Comparison of ENCODE assay signal across 8 cellular contexts in genomic region chr17:67379251-67379630, GRCh38. TPM values are rescaled to one million over a fixed set of nuclear protein-coding genes. Genes with fewer than 3 reads are reported as not detected.
DNase-seq lines count a peak whose midpoint lies in the region; ATAC-seq, FAIRE-seq and TF ChIP-seq lines count a peak whose summit lies in the region.

No MANE protein-coding gene starts in this region.

- H3K4me3 ChIP-seq in K562 = peak overlapping the region; percentile 60; the same call in 1 of the 2 replicates
- no peak overlapping the region for H3K4me3 ChIP-seq in lung
- H3K4me3 ChIP-seq in transverse colon = peak overlapping the region in 3 of 4 donors; percentile 67 to 72 (median 68)

- intact Hi-C loops in K562 (cut with micrococcal nuclease) = loop anchor here (5.0 kb wide), 3 partner anchors 98 to 308 kb away; no protein-coding TSS in a partner anchor
- intact Hi-C loops in transverse colon (cut with DNase I; ENCODE audit: low total_unique reads) = loop anchor here (10.0 kb wide), 1 partner anchor 96 kb away; no protein-coding TSS in a partner anchor

- H3K4me2 ChIP-seq in K562 (ENCODE audit: insufficient read depth, low read length) = peak overlapping the region; percentile 84

- CTCF ChIA-PET in K562 (lab: Yijun Ruan, JAX; ENCODE audit: low intra/inter-chr PET ratio) = interaction anchor here (0.7 to 1.2 kb wide), 3 partner anchors 158 to 310 kb away, joined by 3 read pairs; no protein-coding TSS in a partner anchor

- peaks cover 15 to 34% of the 10 kb centered on the region in 2 experiments; a peak in 4 of 5 replicates for H3K4me1 ChIP-seq in K562 (replicated peaks in 1 of 2; ENCODE audit: control insufficient read depth in 2 of 2, insufficient read depth in 2 of 2, low read length in 2 of 2)
- H3K4me1 ChIP-seq in lung (ENCODE audit: control insufficient read depth in 2 of 2, insufficient read depth in 2 of 2, low read length in 2 of 2) = peaks cover 0 to 2% of the 10 kb centered on the region in 2 donors
- H3K4me1 ChIP-seq in transverse colon = peaks cover 0 to 12% (median 7%) of the 10 kb centered on the region in 4 donors

- no peak for TF ChIP-seq RAD21 in K562 (CRISPR knock-in tag; conservative IDR thresholded peaks at IDR 0.05 in 1 of 2, IDR thresholded peaks at IDR 0.05 in 1 of 2)

- in situ Hi-C loops in K562 (cut with MboI) (loop anchor here (25.0 kb wide), 1 partner anchor 308 kb away; no protein-coding TSS in a partner anchor), transverse colon (cut with MboI; ENCODE audit: low pct_ligation_motif_present in 1 of 4, low pct_unique_long_range_greater_than_20kb in 1 of 4, low sequenced_read_pairs in 3 of 4) (loop anchor here in 1 of 4 donors (25.0 kb wide), 2 partner anchors 233 to 308 kb away; no protein-coding TSS in a partner anchor)

- no peak for TF ChIP-seq POLR2A in K562 (conservative IDR thresholded peaks at IDR 0.05)
- TF ChIP-seq POLR2A in transverse colon (IDR thresholded peaks at IDR 0.05) = no peak

- peaks cover 54% of the 10 kb centered on the region for H3K4me1 Mint-ChIP-seq in activated T-cell treated with anti-CD3 and anti-CD28 coated beads, Interleukin-2, amount 50 U/mL, for 4 hours (ENCODE audit: low read depth)

- TF ChIP-seq CTCF in K562 (IDR thresholded peaks at IDR 0.05 in 2 of 3, conservative IDR thresholded peaks at IDR 0.05 in 1 of 3; ENCODE audit: insufficient read depth in 2 of 3, low read depth in 1 of 3, low read length in 3 of 3) (no peak), lung (IDR thresholded peaks at IDR 0.05; ENCODE audit: control extremely low read depth, extremely low read depth) (no peak), transverse colon (IDR thresholded peaks at IDR 0.05) (no peak)

- WGBS in K562 (ENCODE audit: insufficient coverage, low coverage, missing lambda C conversion rate) = 47% methylated on average over 8 of the region's 8 CpGs
- 68 to 75% methylated on average over 8 of the region's 8 CpGs for WGBS in lung, 2 donors
- WGBS in transverse colon (ENCODE audit: low coverage in 1 of 2), 2 donors = 52 to 56% methylated on average over 4 to 8 of the region's 8 CpGs

- peak overlapping the region; percentile 39 to 92 for H3K9ac ChIP-seq in K562 (ENCODE audit: insufficient read depth in 1 of 2, low read depth in 2 of 2, low read length in 2 of 2)

- no peaks in the 10 kb centered on the region for H3K79me2 ChIP-seq in K562 (ENCODE audit: control insufficient read depth, insufficient read depth, low read length)

- TF ChIP-seq EP300 in K562 (IDR thresholded peaks at IDR 0.05; ENCODE audit: low read length) (no peak), transverse colon (IDR thresholded peaks at IDR 0.05; ENCODE audit: low read depth) (no peak)

- peaks cover 12 to 14% of the 10 kb centered on the region in 2 experiments; a peak in 3 of 5 replicates for H3K27me3 ChIP-seq in K562 (ENCODE audit: control insufficient read depth in 2 of 2, insufficient read depth in 2 of 2, low read length in 2 of 2)
- H3K27me3 ChIP-seq in lung (ENCODE audit: control insufficient read depth, insufficient read depth) = no peaks in the 10 kb centered on the region
- H3K27me3 ChIP-seq in transverse colon = no peaks in the 10 kb centered on the region

- DNase-seq in activated T-cell treated with anti-CD3 and anti-CD28 coated beads, Interleukin-2, amount 50 U/mL, for 4 hours = no peak
- DNase-seq in activated T-cell treated with anti-CD3 and anti-CD28 coated beads, Interleukin-2, amount 50 U/mL, for 1 hour = no peak
- DNase-seq in K562 (ENCODE audit: extremely low read depth in 1 of 4, low spot score in 3 of 4) (no peak), lung (ENCODE audit: low spot score) (no peak), transverse colon (no peak), COLO668 (lab: John Stamatoyannopoulos, UW; ENCODE audit: unreplicated experiment) (no peak), NOMO-1 (lab: John Stamatoyannopoulos, UW; ENCODE audit: unreplicated experiment in 2 of 2) (no peak)

- no TSS peak for BruUV-seq in K562 (replicated peaks; lab: Mats Ljungman, UMichigan)

- H3K9me3 Mint-ChIP-seq in activated T-cell treated with anti-CD3 and anti-CD28 coated beads, Interleukin-2, amount 50 U/mL, for 4 hours = no peaks in the 10 kb centered on the region

- no peaks in the 10 kb centered on the region for H3K9me1 ChIP-seq in K562 (ENCODE audit: control insufficient read depth, insufficient read depth, low read length)

- H3K36me3 Mint-ChIP-seq in activated T-cell treated with anti-CD3 and anti-CD28 coated beads, Interleukin-2, amount 50 U/mL, for 4 hours (ENCODE audit: insufficient read depth) = peaks cover 2% of the 10 kb centered on the region

- H3K9me3 ChIP-seq in K562 (replicated peaks; ENCODE audit: control insufficient read depth, insufficient read depth, low read depth, low read length) = peaks cover 6% of the 10 kb centered on the region; the same call in 1 of the 2 replicates
- H3K9me3 ChIP-seq in lung (ENCODE audit: control insufficient read depth in 2 of 2, insufficient read depth in 1 of 2, low read length in 1 of 2) = peaks cover 0 to 1% of the 10 kb centered on the region in 2 donors
- no peaks in the 10 kb centered on the region for H3K9me3 ChIP-seq in transverse colon

- H3K36me3 ChIP-seq in K562 (ENCODE audit: control insufficient read depth, insufficient read depth, low read length) (no peaks in the 10 kb centered on the region), lung (ENCODE audit: control insufficient read depth in 2 of 2, insufficient read depth in 2 of 2, low read length in 2 of 2) (no peaks in the 10 kb centered on the region), transverse colon (no peaks in the 10 kb centered on the region)

- H3K27ac ChIP-seq in K562 (ENCODE audit: extremely low read depth, low read depth, low read length) (no peak overlapping the region), lung (ENCODE audit: low read depth in 1 of 2, low read length in 1 of 2) (peak overlapping the region; percentile 18 to 92), transverse colon (peak overlapping the region; percentile 88 to 94 (median 92))

- peak overlapping the region; percentile 79 for H2AFZ ChIP-seq in K562 (ENCODE audit: low read depth, low read length)

- H3K4me3 Mint-ChIP-seq in activated T-cell treated with anti-CD3 and anti-CD28 coated beads, Interleukin-2, amount 50 U/mL, for 4 hours = peak overlapping the region; percentile 84

- no peak for FAIRE-seq in K562 (lab: Jason Lieb, UNC)

- H3K27me3 Mint-ChIP-seq in activated T-cell treated with anti-CD3 and anti-CD28 coated beads, Interleukin-2, amount 50 U/mL, for 4 hours (ENCODE audit: low read depth) = no peaks in the 10 kb centered on the region

- ATAC-seq in activated T-cell treated with anti-CD3 and anti-CD28 coated beads, Interleukin-2, amount 50 U/mL, for 4 hours = no peak
- ATAC-seq in K562 (no peak), lung (ENCODE audit: insufficient read depth, low FRiP score) (no peak), GM19035 (IDR thresholded peaks at IDR 0.05; ENCODE audit: unreplicated experiment) (no peak)

- POLR2A ChIA-PET in K562 (lab: Yijun Ruan, JAX) = interaction anchor here (0.5 to 0.7 kb wide), 2 partner anchors 204 to 672 kb away, joined by 3 read pairs; no protein-coding TSS in a partner anchor

- 0 out of 2 replicates have a peak, but pooled peaks cover 8% of the 10 kb centered on the region for H4K20me1 ChIP-seq in K562 (replicated peaks; ENCODE audit: control insufficient read depth, insufficient read depth, low read length)

RNA-seq across cellular contexts. Expression of gene PITPNC1, which starts 2.2 kb away (rescaled TPM):
- total RNA-seq in activated T-cell treated with anti-CD3 and anti-CD28 coated beads, Interleukin-2, amount 50 U/mL, for 4 hours = 10 to 100 TPM; 14.3 to 28.0 (median 19.7) TPM
- total RNA-seq in K562 (2011; cell fraction: chromatin; rRNA removed; ENCODE audit: low replicate concordance) = 2.3 and 5.3 TPM in 2 replicates
- 0.53 and 1.2 TPM in 2 replicates for total RNA-seq in K562 (2011; cell fraction: nucleolus; rRNA removed)
- total RNA-seq in K562 (2011; cell fraction: nucleoplasm; rRNA removed) = 1.8 TPM in 2 replicates
- total RNA-seq in K562 (2014; rRNA removed) = 0.37 and 0.82 TPM in 2 replicates
- total RNA-seq in K562 (2014; rRNA removed; fragmentation: Illumina TruSeq; extraction: Trizol) = 0.70 and 0.80 TPM in 2 replicates
- total RNA-seq in K562 (2015; rRNA removed; fragmentation: Illumina TruSeq; extraction: Trizol) = 0.25 and 0.53 TPM in 2 replicates
- total RNA-seq in K562 (2021) = 0.85 and 1.1 TPM in 2 replicates
- polyA plus RNA-seq in K562 (2011; rRNA removed) = 0.65 and 0.76 TPM in 2 replicates
- 0.21 and 0.65 TPM in 2 replicates for polyA plus RNA-seq in K562 (2011; cell fraction: cytosol; rRNA removed)
- 0.30 and 0.56 TPM in 2 replicates for polyA plus RNA-seq in K562 (2011; cell fraction: nucleus; rRNA removed)
- polyA plus RNA-seq in K562 (2012) = 0.56 and 0.58 TPM in 2 replicates
- 0.83 and 1.0 TPM in 2 replicates for polyA plus RNA-seq in K562 (2014; fragmentation: Illumina TruSeq; extraction: Trizol)
- polyA plus RNA-seq in K562 (2014; fragmentation: Nextera tagmentation; extraction: Ambion mirVana) = under 1 TPM; 0.11 to 0.45 TPM
- 0.37 and 0.49 TPM in 2 replicates for polyA plus RNA-seq in K562 (2014; rRNA removed)
- 1.3 and 2.2 TPM in 2 replicates for polyA minus RNA-seq in K562 (2011; rRNA and poly(A)+ RNA removed)
- polyA minus RNA-seq in K562 (2011; cell fraction: cytosol; rRNA and poly(A)+ RNA removed) = 0.48 TPM in 1 of 2 replicates, not detected in the other
- 0.56 and 0.67 TPM in 2 replicates for polyA minus RNA-seq in K562 (2011; cell fraction: nucleus; rRNA and poly(A)+ RNA removed)
- 10 to 100 TPM; 17.7 to 21.1 TPM for total RNA-seq in lung
- polyA plus RNA-seq in lung = 10 to 100 TPM in 1 of 2 donors, 1 to 10 TPM in 1; 8.0 to 12.8 TPM
- 10 to 100 TPM in 1 of 4 donors, 1 to 10 TPM in 3; 1.6 to 10.3 (median 4.0) TPM for total RNA-seq in transverse colon

RNA-seq across cellular contexts. Expression of gene PSMD12, which starts 12.9 kb away (rescaled TPM):
- total RNA-seq in activated T-cell treated with anti-CD3 and anti-CD28 coated beads, Interleukin-2, amount 50 U/mL, for 4 hours = 100 to 1,000 TPM; 127 to 142 (median 139) TPM
- total RNA-seq in K562 (2011; cell fraction: chromatin; rRNA removed; ENCODE audit: low replicate concordance) = 38.5 and 116 TPM in 2 replicates
- total RNA-seq in K562 (2011; cell fraction: nucleolus; rRNA removed) = 19.7 and 20.5 TPM in 2 replicates
- 33.6 and 56.9 TPM in 2 replicates for total RNA-seq in K562 (2011; cell fraction: nucleoplasm; rRNA removed)
- 36.6 and 46.1 TPM in 2 replicates for total RNA-seq in K562 (2014; rRNA removed)
- total RNA-seq in K562 (2014; rRNA removed; fragmentation: Illumina TruSeq; extraction: Trizol) = 60.9 and 84.1 TPM in 2 replicates
- total RNA-seq in K562 (2015; rRNA removed; fragmentation: Illumina TruSeq; extraction: Trizol) = 47.3 and 54.8 TPM in 2 replicates
- total RNA-seq in K562 (2021) = 90.0 and 103 TPM in 2 replicates
- 55.0 and 87.9 TPM in 2 replicates for polyA plus RNA-seq in K562 (2011; rRNA removed)
- polyA plus RNA-seq in K562 (2011; cell fraction: cytosol; rRNA removed) = 15.6 and 22.5 TPM in 2 replicates
- 15.6 and 20.4 TPM in 2 replicates for polyA plus RNA-seq in K562 (2011; cell fraction: nucleus; rRNA removed)
- 46.5 and 101 TPM in 2 replicates for polyA plus RNA-seq in K562 (2012)
- polyA plus RNA-seq in K562 (2014; fragmentation: Illumina TruSeq; extraction: Trizol) = 136 and 150 TPM in 2 replicates
- polyA plus RNA-seq in K562 (2014; fragmentation: Nextera tagmentation; extraction: Ambion mirVana) = 10 to 100 TPM; 39.5 to 65.5 TPM
- polyA plus RNA-seq in K562 (2014; rRNA removed) = 86.9 and 108 TPM in 2 replicates
- 75.8 and 76.9 TPM in 2 replicates for polyA minus RNA-seq in K562 (2011; rRNA and poly(A)+ RNA removed)
- polyA minus RNA-seq in K562 (2011; cell fraction: cytosol; rRNA and poly(A)+ RNA removed) = 27.1 and 32.6 TPM in 2 replicates
- polyA minus RNA-seq in K562 (2011; cell fraction: nucleus; rRNA and poly(A)+ RNA removed) = 15.3 and 26.3 TPM in 2 replicates
- 10 to 100 TPM; 43.4 to 47.8 TPM for total RNA-seq in lung
- 10 to 100 TPM; 27.3 to 31.0 TPM for polyA plus RNA-seq in lung
- total RNA-seq in transverse colon = 10 to 100 TPM in 2 of 4 donors, 1 to 10 TPM in 2; 7.2 to 25.2 (median 12.5) TPM
